Comparison of ENCODE assay signal across 8 cellular contexts in the genomic region with DNA sequence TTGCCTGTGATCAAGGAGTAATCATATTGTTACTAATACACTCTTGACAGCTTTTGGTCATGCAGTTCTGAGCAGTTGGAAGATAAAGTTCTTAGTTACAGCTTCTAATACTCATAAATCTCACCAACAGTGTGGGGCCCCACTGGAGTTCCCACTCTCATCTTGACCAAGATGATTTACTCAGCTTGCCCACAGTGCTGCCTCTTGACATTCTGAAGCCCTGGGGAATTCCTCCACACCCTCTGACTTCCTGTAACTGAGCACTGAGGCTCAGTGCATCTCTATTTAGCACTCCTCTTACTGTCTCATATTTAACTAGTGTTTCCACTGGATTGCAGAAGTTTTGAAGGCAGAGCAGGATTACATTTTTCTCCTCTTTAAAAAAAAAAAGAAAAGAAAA. TPM values are rescaled to one million over a fixed set of nuclear protein-coding genes. Genes with fewer than 3 reads are reported as not detected.
DNase-seq lines count a peak whose midpoint lies in the region; ATAC-seq and TF ChIP-seq lines count a peak whose summit lies in the region.

No MANE protein-coding gene starts in this region.

- peak overlapping the region; percentile 62 to 94 for H3K27ac ChIP-seq in ascending aorta
- H3K27ac ChIP-seq in naive thymus-derived CD4-positive, alpha-beta T cell (ENCODE audit: low read depth, low read length): peak overlapping the region; percentile 76
- H3K27ac ChIP-seq in testis: peak overlapping the region in 1 of 2 donors; percentile 46

- POLR2A ChIA-PET in naive thymus-derived CD4-positive, alpha-beta T cell (lab: Charles Lee): interaction anchor here (0.9 to 10.9 kb wide), 7 partner anchors 11 to 1428 kb away, joined by 4 to 103 read pairs (median 7); a partner anchor contains a TSS

- TF ChIP-seq CTCF in ascending aorta (IDR thresholded peaks at IDR 0.05) (no peak), testis (IDR thresholded peaks at IDR 0.05) (no peak)

- peak; percentile 39 for TF ChIP-seq POLR2A in GM18951 (IDR thresholded peaks at IDR 0.05; ENCODE audit: extremely low read depth, insufficient read depth, insufficient read length)
- no peak for TF ChIP-seq POLR2A in testis (IDR thresholded peaks at IDR 0.05)

- peak; percentile 50 for ATAC-seq in HG03175 (IDR thresholded peaks at IDR 0.05; ENCODE audit: unreplicated experiment)
- peak; percentile 58 for ATAC-seq in naive thymus-derived CD4-positive, alpha-beta T cell

- H3K9me3 ChIP-seq in ascending aorta (no peaks in the 10 kb centered on the region), testis (no peaks in the 10 kb centered on the region)
- H3K9me3 ChIP-seq in naive thymus-derived CD4-positive, alpha-beta T cell (ENCODE audit: control insufficient read depth in 2 of 3, low read length in 3 of 3): no peaks in the 10 kb centered on the region

- H3K4me3 ChIP-seq in ascending aorta (no peak overlapping the region), testis (no peak overlapping the region)
- no peak overlapping the region for H3K4me3 ChIP-seq in naive thymus-derived CD4-positive, alpha-beta T cell (ENCODE audit: low read length)

- intact Hi-C loops in ascending aorta (cut with DNase I): no loop called here
- intact Hi-C loops in naive thymus-derived CD4-positive, alpha-beta T cell (cut with micrococcal nuclease): loop anchor here in 1 of 2 donors (2.0 to 10.0 kb wide), 3 partner anchors 244 to 1982 kb away; a partner anchor contains a TSS
- intact Hi-C loops in testis (cut with DNase I; ENCODE audit: low total_unique reads): no loop called here
- intact Hi-C loops in posterior vena cava (cut with DNase I): no loop called here

- peak overlapping the region; percentile 55 to 98 (median 84) for H3K4me3 Mint-ChIP-seq in naive thymus-derived CD4-positive, alpha-beta T cell

- CTCF ChIA-PET in naive thymus-derived CD4-positive, alpha-beta T cell (lab: Charles Lee): interaction anchor here (1.0 kb wide), 2 partner anchors 19 to 37 kb away, joined by 3 read pairs; no protein-coding TSS in a partner anchor

- no peaks in the 10 kb centered on the region for H3K27me3 ChIP-seq in ascending aorta
- H3K27me3 ChIP-seq in naive thymus-derived CD4-positive, alpha-beta T cell (ENCODE audit: control insufficient read depth in 2 of 2, insufficient read depth in 2 of 2, low read length in 2 of 2): no peaks in the 10 kb centered on the region
- H3K27me3 ChIP-seq in testis: no peaks in the 10 kb centered on the region

- in situ Hi-C loops in GM18951 (cut with MboI; ENCODE audit: low sequenced_read_pairs, unreplicated experiment): no loop called here

- peak overlapping the region; percentile 89 to 99 (median 97) for H3K27ac Mint-ChIP-seq in naive thymus-derived CD4-positive, alpha-beta T cell

- peaks cover 0 to 28% (median 5%) of the 10 kb centered on the region in 5 donors for H3K36me3 Mint-ChIP-seq in naive thymus-derived CD4-positive, alpha-beta T cell

- H3K9me3 Mint-ChIP-seq in naive thymus-derived CD4-positive, alpha-beta T cell: peaks cover 0 to 2% (median 0%) of the 10 kb centered on the region in 11 donors

- no peaks in the 10 kb centered on the region for H3K36me3 ChIP-seq in ascending aorta
- peaks cover 0 to 5% (median 0%) of the 10 kb centered on the region in 3 experiments for H3K36me3 ChIP-seq in naive thymus-derived CD4-positive, alpha-beta T cell (ENCODE audit: control insufficient read depth in 2 of 3, insufficient read depth in 3 of 3, low read length in 3 of 3)
- no peaks in the 10 kb centered on the region for H3K36me3 ChIP-seq in testis (ENCODE audit: low read depth, missing control alignments)

- H3K4me1 ChIP-seq in ascending aorta (peaks cover 17 to 41% of the 10 kb centered on the region in 2 donors), testis (peaks cover 41% of the 10 kb centered on the region)
- peaks cover 57 to 62% of the 10 kb centered on the region in 2 donors for H3K4me1 ChIP-seq in naive thymus-derived CD4-positive, alpha-beta T cell (ENCODE audit: control insufficient read depth in 2 of 2, insufficient read depth in 2 of 2, low read length in 2 of 2)

- peaks cover 52 to 72% (median 62%) of the 10 kb centered on the region in 7 donors for H3K4me1 Mint-ChIP-seq in naive thymus-derived CD4-positive, alpha-beta T cell

- DNase-seq in AG08395 (ENCODE audit: low spot score) (peak; percentile 20), SW480 (ENCODE audit: low spot score) (peak; percentile 37), ascending aorta (ENCODE audit: low spot score in 2 of 2) (no peak), testis (peak; percentile 39), posterior vena cava (ENCODE audit: low spot score) (no peak)
- peak in 4 of 9 donors; percentile 30 to 73 (median 50) for DNase-seq in naive thymus-derived CD4-positive, alpha-beta T cell

- no peaks in the 10 kb centered on the region for H3K27me3 Mint-ChIP-seq in naive thymus-derived CD4-positive, alpha-beta T cell

RNA-seq across cellular contexts. Expression of a gene that starts 1.9 kb away (rescaled TPM):
- total RNA-seq in ascending aorta (134 TPM), testis (10 to 100 TPM; 61.3 to 70.6 TPM), posterior vena cava (100 to 1,000 TPM; 153 to 174 TPM)
- total RNA-seq in naive thymus-derived CD4-positive, alpha-beta T cell: 100 to 1,000 TPM in 4 of 5 experiments, 10 to 100 TPM in 1; 75.8 to 226 (median 119) TPM
- 100 to 1,000 TPM; 330 to 457 TPM for polyA plus RNA-seq in naive thymus-derived CD4-positive, alpha-beta T cell
- 68.3 TPM for polyA plus RNA-seq in testis (ENCODE audit: insufficient read depth, low read depth, low replicate concordance)

RNA-seq across cellular contexts. Expression of a gene that starts 2.6 kb away (rescaled TPM):
- total RNA-seq in ascending aorta (18.2 TPM), testis (10 to 100 TPM; 43.1 to 56.2 TPM), posterior vena cava (10 to 100 TPM; 53.0 to 57.9 TPM)
- 100 to 1,000 TPM in 1 of 5 experiments, 10 to 100 TPM in 4; 51.1 to 120 (median 70.8) TPM for total RNA-seq in naive thymus-derived CD4-positive, alpha-beta T cell
- polyA plus RNA-seq in naive thymus-derived CD4-positive, alpha-beta T cell: 10 to 100 TPM; 36.6 to 44.8 TPM
- polyA plus RNA-seq in testis (ENCODE audit: insufficient read depth, low read depth, low replicate concordance): 39.8 TPM

RNA-seq across cellular contexts. Expression of a gene that starts 30.7 kb away (rescaled TPM):
- total RNA-seq in ascending aorta: 35.2 TPM
- total RNA-seq in naive thymus-derived CD4-positive, alpha-beta T cell: 10 to 100 TPM; 41.3 to 71.8 (median 52.8) TPM
- polyA plus RNA-seq in naive thymus-derived CD4-positive, alpha-beta T cell: 10 to 100 TPM; 36.1 to 37.8 TPM
- 10 to 100 TPM; 37.4 to 67.7 TPM for total RNA-seq in testis
- 30.6 TPM for polyA plus RNA-seq in testis (ENCODE audit: insufficient read depth, low read depth, low replicate concordance)
- total RNA-seq in posterior vena cava: 10 to 100 TPM; 30.7 to 41.0 TPM

RNA-seq across cellular contexts. Expression of a gene that starts 39.6 kb away (rescaled TPM):
- not detected for total RNA-seq in ascending aorta
- total RNA-seq in naive thymus-derived CD4-positive, alpha-beta T cell: not detected
- polyA plus RNA-seq in naive thymus-derived CD4-positive, alpha-beta T cell: under 1 TPM in 1 of 2 donors, not detected in 1; 0.05 TPM
- not detected for total RNA-seq in testis
- polyA plus RNA-seq in testis (ENCODE audit: insufficient read depth, low read depth, low replicate concordance): 0.55 TPM
- not detected for total RNA-seq in posterior vena cava

Comparison
In these comparisons a context has a peak if more than half of its experiments do, and no peak if none do; other contexts are left out.
1. DNase-seq: peak in AG08395 (single experiment), SW480 (single experiment) and testis (single experiment); none in ascending aorta (0 of 2) and posterior vena cava (single experiment).